Comparison of ENCODE assay signal across 10 cellular contexts in the genomic region with DNA sequence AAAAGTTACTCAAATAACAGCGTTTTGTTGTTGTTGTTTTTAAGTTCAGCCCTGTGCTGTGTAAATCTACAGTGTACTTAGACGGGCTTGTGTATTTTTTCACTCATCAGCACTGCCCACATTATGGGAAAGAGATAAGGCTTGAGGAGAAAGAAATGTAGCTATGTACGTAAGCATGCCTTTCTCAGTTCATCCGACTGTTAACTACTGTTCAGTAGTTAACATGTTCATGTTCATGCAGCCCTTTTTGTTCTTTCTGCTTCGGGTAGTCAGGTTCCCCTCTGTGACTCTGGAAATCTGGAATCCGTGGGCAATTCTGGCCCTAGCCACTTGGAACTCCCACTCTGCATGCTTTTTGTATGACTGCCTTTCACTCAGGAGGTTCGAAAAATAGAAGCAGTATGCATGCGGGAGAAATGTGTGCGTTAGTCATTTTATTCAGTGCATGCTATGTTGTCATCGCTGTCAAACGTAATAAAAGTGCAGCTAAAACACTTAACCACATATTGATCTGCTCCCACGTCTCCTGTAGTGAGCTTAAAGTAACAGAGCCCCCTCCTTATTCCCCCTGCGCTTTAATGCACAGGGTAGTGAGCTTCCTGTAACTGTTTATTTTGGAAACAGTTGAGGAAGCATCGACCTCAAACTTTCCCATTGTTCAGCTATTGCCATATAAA.
DNase-seq lines count a peak whose midpoint lies in the region; ATAC-seq and TF ChIP-seq lines count a peak whose summit lies in the region.
"Had no signal": no experiment of that assay in that cellular context is flagged by ENCODE, and none has a peak within 500 bp of the region (broad histone marks: within the 10 kb centered on the region; RNA-seq: fewer than 3 reads in every experiment).

No MANE protein-coding gene starts in this region.

- 0 out of 2 replicates have a peak, but pooled peaks have one; percentile 30 for ATAC-seq in HCT116
- ATAC-seq: activated naive CD8-positive, alpha-beta T cell treated with anti-CD3 and anti-CD28 coated beads, Interleukin-2, amount 50 U/mL, for 24 hours had no signal

- H3K9me3 ChIP-seq in HCT116 (ENCODE audit: control insufficient read depth in 1 of 2, insufficient read depth in 1 of 2, low read depth in 1 of 2, low read length in 2 of 2) (no peaks in the 10 kb centered on the region), stomach smooth muscle (ENCODE audit: control insufficient read depth in 2 of 2, low read length in 2 of 2) (no peaks in the 10 kb centered on the region), HAP-1 (no peaks in the 10 kb centered on the region)

- POLR2A ChIA-PET in HCT116 (lab: Charles Lee): no interaction called here

- TF ChIP-seq POLR2A in HCT116 (IDR thresholded peaks at IDR 0.05; ENCODE audit: borderline replicate concordance, extremely low read depth, insufficient read depth, insufficient read length) (no peak), erythroblast (IDR thresholded peaks at IDR 0.05; ENCODE audit: low read length) (no peak)

- intact Hi-C loops in HCT116 (cut with micrococcal nuclease): no loop called here

- H3K27me3 ChIP-seq in HCT116 (ENCODE audit: insufficient read depth, low read length) (no peaks in the 10 kb centered on the region), stomach smooth muscle (ENCODE audit: control insufficient read depth in 1 of 2, insufficient read depth in 2 of 2, low read length in 2 of 2) (no peaks in the 10 kb centered on the region), HAP-1 (ENCODE audit: low read depth) (no peaks in the 10 kb centered on the region)

- H3K4me3 ChIP-seq in HCT116 (replicated peaks in 1 of 2; ENCODE audit: low read depth in 1 of 2, low read length in 2 of 2): no peak overlapping the region
- no peak overlapping the region for H3K4me3 ChIP-seq in astrocyte of the cerebellum (ENCODE audit: low read depth, low read length)
- peak overlapping the region; percentile 5 to 59 for H3K4me3 ChIP-seq in stomach smooth muscle (ENCODE audit: low read length in 2 of 2)
- no peak overlapping the region for H3K4me3 ChIP-seq in HAP-1

- H3K9ac ChIP-seq in HCT116 (ENCODE audit: low read length) (no peak overlapping the region), stomach smooth muscle (ENCODE audit: low read length in 2 of 2) (peak overlapping the region in 1 of 2 donors; percentile 7)

- RAD21 ChIA-PET in HCT116 (lab: Charles Lee; ENCODE audit: low non-redundant PET in 1 of 2, low total read pairs in 2 of 2, uncharacterized antibody in 2 of 2, unreplicated experiment in 2 of 2): no interaction called here

- H3K4me1 ChIP-seq in HCT116 (ENCODE audit: control insufficient read depth in 1 of 2, insufficient read depth in 2 of 2, low read length in 2 of 2): peaks cover 1 to 10% of the 10 kb centered on the region in 2 experiments; a peak in 3 of 4 replicates
- peaks cover 18% of the 10 kb centered on the region for H3K4me1 ChIP-seq in stomach smooth muscle (ENCODE audit: control insufficient read depth, insufficient read depth, low read length)
- H3K4me1 ChIP-seq in HAP-1: no peaks in the 10 kb centered on the region

- H3K27ac ChIP-seq in HCT116 (ENCODE audit: low read depth, low read length) (no peak overlapping the region), stomach smooth muscle (ENCODE audit: low read length) (peak overlapping the region; percentile 31)

- DNase-seq in HCT116 (ENCODE audit: low read depth, low spot score): no peak
- DNase-seq in astrocyte of the cerebellum (ENCODE audit: low read depth): peak; percentile 95
- peak; percentile 57 for DNase-seq in hepatic stellate cell (ENCODE audit: low spot score)
- DNase-seq in erythroblast (lab: John Stamatoyannopoulos, UW): no peak
- no peak for DNase-seq in NCI-H2081 treated with DMSO at 0.1 percent for 48 hours (lab: John Stamatoyannopoulos, UW)
- DNase-seq in NCI-H446 (lab: John Stamatoyannopoulos, UW): no peak
- DNase-seq in HAP-1 (ENCODE audit: low spot score in 2 of 2): no peak
- DNase-seq: activated CD4-positive, CD25-positive, alpha-beta regulatory T cell treated with anti-CD3 and anti-CD28 coated beads, Interleukin-2, amount 50 U/mL, for 72 hours; activated naive CD8-positive, alpha-beta T cell treated with anti-CD3 and anti-CD28 coated beads, Interleukin-2, amount 50 U/mL, for 24 hours had no signal

- CTCF ChIA-PET in HCT116 (lab: Charles Lee): no interaction called here

- TF ChIP-seq RAD21 in HCT116 (IDR thresholded peaks at IDR 0.05; ENCODE audit: low read depth): no peak

- no peaks in the 10 kb centered on the region for H3K36me3 ChIP-seq in HCT116 (ENCODE audit: control insufficient read depth in 1 of 2, insufficient read depth in 2 of 2, low read length in 2 of 2)
- no peaks in the 10 kb centered on the region for H3K36me3 ChIP-seq in stomach smooth muscle (ENCODE audit: control insufficient read depth in 2 of 2, insufficient read depth in 2 of 2, low read length in 2 of 2)
- H3K36me3 ChIP-seq in HAP-1 (replicated peaks): no peaks in the 10 kb centered on the region

- BruUV-seq in HCT116 (replicated peaks; lab: Mats Ljungman, UMichigan): no TSS peak

- TF ChIP-seq CTCF in HCT116 (IDR thresholded peaks at IDR 0.05 in 2 of 3, conservative IDR thresholded peaks at IDR 0.05 in 1 of 3; ENCODE audit: borderline replicate concordance in 1 of 3, insufficient read depth in 1 of 3, low read depth in 2 of 3, low read length in 2 of 3): no peak
- peak; percentile 21 for TF ChIP-seq CTCF in astrocyte of the cerebellum (IDR thresholded peaks at IDR 0.05; ENCODE audit: low read depth, low read length, missing control alignments)

- no peaks in the 10 kb centered on the region for H3K9me2 ChIP-seq in HCT116 (ENCODE audit: insufficient read depth)

- H4K20me1 ChIP-seq in HCT116 (ENCODE audit: insufficient read depth): no peaks in the 10 kb centered on the region

- H2AFZ ChIP-seq in HCT116 (ENCODE audit: low read depth, low read length, poor library complexity, severe bottlenecking): no peak overlapping the region

- peak overlapping the region; percentile 19; the same call in 1 of the 2 replicates for H3K4me2 ChIP-seq in HCT116 (ENCODE audit: low read length)

- no peaks in the 10 kb centered on the region for H3K79me2 ChIP-seq in HCT116 (ENCODE audit: insufficient read depth, low read length)

- in situ Hi-C loops in astrocyte of the cerebellum (cut with HindIII; ENCODE audit: low sequenced_read_pairs): no loop called here
- in situ Hi-C loops in HAP-1 (cut with MboI; ENCODE audit: low sequenced_read_pairs): no loop called here

TF ChIP-seq in HCT116, 20 proteins besides CTCF, POLR2A, EP300 and RAD21:
- TF ChIP-seq ZNF274 (IDR thresholded peaks at IDR 0.05; ENCODE audit: low read depth, low read length): no peak
- TF ChIP-seq, protein P1, sequence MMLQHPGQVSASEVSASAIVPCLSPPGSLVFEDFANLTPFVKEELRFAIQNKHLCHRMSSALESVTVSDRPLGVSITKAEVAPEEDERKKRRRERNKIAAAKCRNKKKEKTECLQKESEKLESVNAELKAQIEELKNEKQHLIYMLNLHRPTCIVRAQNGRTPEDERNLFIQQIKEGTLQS (IDR thresholded peaks at IDR 0.05): no peak
- TF ChIP-seq FOSL1 (IDR thresholded peaks at IDR 0.05; ENCODE audit: low read depth): no peak
- no peak for TF ChIP-seq CEBPB (IDR thresholded peaks at IDR 0.05; ENCODE audit: low read depth)
- TF ChIP-seq EZH2phosphoT487 (IDR thresholded peaks at IDR 0.05; ENCODE audit: borderline replicate concordance): no peak
- TF ChIP-seq POLR2AphosphoS5 (IDR thresholded peaks at IDR 0.05; ENCODE audit: low read depth, low read length): no peak
- no peak for TF ChIP-seq EZH2 (IDR thresholded peaks at IDR 0.05)
- no peak for TF ChIP-seq CBX3 (IDR thresholded peaks at IDR 0.05; ENCODE audit: low read depth)
- TF ChIP-seq EGR1 (IDR thresholded peaks at IDR 0.05; ENCODE audit: low read depth): no peak

Comparison
In these comparisons a context has a peak if more than half of its experiments do, and no peak if none do; other contexts are left out.
1. DNase-seq: peak in astrocyte of the cerebellum (single experiment) and hepatic stellate cell (single experiment); none in HCT116 (single experiment), erythroblast (0 of 2), NCI-H2081 treated with DMSO at 0.1 percent for 48 hours (single experiment), NCI-H446 (0 of 2) and HAP-1 (0 of 2).
2. H3K4me3 ChIP-seq: peak in stomach smooth muscle (2 of 2); none in HCT116 (0 of 2), astrocyte of the cerebellum (single experiment) and HAP-1 (single experiment).